28 cellular contexts compared by ENCODE assay signal in genomic region chr11:123158609-123159008, GRCh38. TPM values are rescaled to one million over a fixed set of nuclear protein-coding genes. Genes with fewer than 3 reads are reported as not detected.
DNase-seq lines count a peak whose midpoint lies in the region; ATAC-seq, FAIRE-seq and TF ChIP-seq lines count a peak whose summit lies in the region.
"Had no signal": no experiment of that assay in that cellular context is flagged by ENCODE, and none has a peak within 500 bp of the region (broad histone marks: within the 10 kb centered on the region; RNA-seq: fewer than 3 reads in every experiment).

No MANE protein-coding gene starts in this region.

- TF ChIP-seq POLR2A in breast epithelium (IDR thresholded peaks at IDR 0.05): no peak

- no peaks in the 10 kb centered on the region for H3K79me2 ChIP-seq in keratinocyte (ENCODE audit: control insufficient read depth, insufficient read depth, low read length)

- H3K4me2 ChIP-seq in keratinocyte (ENCODE audit: control insufficient read depth, extremely low read depth, insufficient read depth, low read depth, low read length): peak overlapping the region; percentile 29

- FAIRE-seq in keratinocyte (lab: Jason Lieb, UNC): no peak
- FAIRE-seq: endometrium, GM12891 had no signal

- H3K27me3 ChIP-seq in breast epithelium (no peaks in the 10 kb centered on the region), keratinocyte (ENCODE audit: control insufficient read depth, extremely low read depth, insufficient read depth, low read length) (no peaks in the 10 kb centered on the region), aorta (ENCODE audit: control insufficient read depth in 1 of 2, insufficient read depth in 2 of 2, low read length in 1 of 2) (no peaks in the 10 kb centered on the region)
- H3K27me3 ChIP-seq: BLaER1 treated with 17β-estradiol and CSF1 and Interleukin-3, amounts not matched to agents 10 nM and 100 nM; Peyer's patch; SJSA1; upper lobe of right lung had no signal

- H3K4me3 Mint-ChIP-seq in MCF 10A (ENCODE audit: unreplicated experiment): peak overlapping the region; percentile 42
- H3K4me3 Mint-ChIP-seq: dendritic cell treated with granulocyte-macrophage colony-stimulating factor and Interleukin-4, amounts not matched to agents 40 ng/mL and 50 ng/mL, for 4 days; HFFc6 had no signal

- TF ChIP-seq CTCF in MCF 10A (IDR thresholded peaks at IDR 0.05; ENCODE audit: unreplicated experiment): no peak
- TF ChIP-seq CTCF in breast epithelium (IDR thresholded peaks at IDR 0.05): no peak
- TF ChIP-seq CTCF in keratinocyte (optimal IDR thresholded peaks at IDR 0.05 in 1 of 3, IDR thresholded peaks at IDR 0.05 in 1 of 3, conservative IDR thresholded peaks at IDR 0.05 in 1 of 3; ENCODE audit: extremely low read depth in 1 of 3, insufficient read depth in 2 of 3, low read length in 3 of 3): no peak

- H3K9me3 ChIP-seq in breast epithelium (peaks cover 0 to 8% of the 10 kb centered on the region in 2 donors), keratinocyte (ENCODE audit: control insufficient read depth, low read depth, low read length) (no peaks in the 10 kb centered on the region), aorta (ENCODE audit: control insufficient read depth, low read length) (no peaks in the 10 kb centered on the region)
- H3K9me3 ChIP-seq: BLaER1 treated with 17β-estradiol and CSF1 and Interleukin-3, amounts not matched to agents 10 nM and 100 nM; SJSA1; upper lobe of right lung had no signal

- intact Hi-C loops in MCF 10A (cut with micrococcal nuclease) (loop anchor here (1.0 to 5.0 kb wide), 2 partner anchors 15 to 46 kb away; no protein-coding TSS in a partner anchor), breast epithelium (cut with DNase I; ENCODE audit: low total_unique reads) (no loop called here), aorta (cut with DNase I) (loop anchor here in 1 of 2 donors (1.0 kb wide), 1 partner anchor 21 kb away; no protein-coding TSS in a partner anchor)

- POLR2A ChIA-PET in MCF 10A (lab: Yijun Ruan, JAX): interaction anchor here (2.5 kb wide), 1 partner anchor 16 kb away, joined by 11 read pairs; no protein-coding TSS in a partner anchor

- H3K36me3 ChIP-seq in breast epithelium (no peaks in the 10 kb centered on the region), keratinocyte (ENCODE audit: control insufficient read depth in 2 of 2, extremely low read depth in 1 of 2, insufficient read depth in 2 of 2, low read length in 2 of 2) (no peaks in the 10 kb centered on the region), aorta (ENCODE audit: control insufficient read depth in 1 of 2, insufficient read depth in 2 of 2, low read length in 1 of 2) (no peaks in the 10 kb centered on the region)
- H3K36me3 ChIP-seq: BLaER1 treated with 17β-estradiol and CSF1 and Interleukin-3, amounts not matched to agents 10 nM and 100 nM; heart right ventricle; Peyer's patch; upper lobe of right lung had no signal

- no peaks in the 10 kb centered on the region for H3K4me1 ChIP-seq in breast epithelium
- peaks cover 23% of the 10 kb centered on the region for H3K4me1 ChIP-seq in keratinocyte (ENCODE audit: control insufficient read depth, extremely low read depth, insufficient read depth, low read length)
- H3K4me1 ChIP-seq in aorta (ENCODE audit: control insufficient read depth in 1 of 2, insufficient read depth in 2 of 2, low read length in 2 of 2): peaks cover 0 to 3% of the 10 kb centered on the region in 2 donors
- H3K4me1 ChIP-seq: heart right ventricle, Peyer's patch, upper lobe of right lung had no signal

- no peaks in the 10 kb centered on the region for H3K27me3 Mint-ChIP-seq in MCF 10A (ENCODE audit: insufficient read depth, unreplicated experiment)
- H3K27me3 Mint-ChIP-seq: dendritic cell treated with granulocyte-macrophage colony-stimulating factor and Interleukin-4, amounts not matched to agents 40 ng/mL and 50 ng/mL, for 4 days; stimulated activated naive CD8-positive, alpha-beta T cell treated with anti-CD3 and anti-CD28 coated beads, Interleukin-15, amount 100 ng/mL, for 72 hours had no signal

- H3K27ac ChIP-seq in breast epithelium (no peak overlapping the region), keratinocyte (ENCODE audit: control insufficient read depth, insufficient read depth, low read length) (peak overlapping the region; percentile 33), aorta (ENCODE audit: low read depth in 1 of 2, low read length in 2 of 2) (peak overlapping the region; percentile 91 to 97)
- H3K27ac ChIP-seq: BLaER1 treated with 17β-estradiol and CSF1 and Interleukin-3, amounts not matched to agents 10 nM and 100 nM; heart right ventricle; Peyer's patch; SJSA1; upper lobe of right lung; VCaP had no signal

- H3K9me3 Mint-ChIP-seq in MCF 10A (ENCODE audit: unreplicated experiment): no peaks in the 10 kb centered on the region
- H3K9me3 Mint-ChIP-seq: HFFc6 had no signal

- 11 to 20% methylated on average over 2 of the region's 2 CpGs for WGBS in aorta, 2 donors

- H3K4me3 ChIP-seq in breast epithelium: no peak overlapping the region
- H3K4me3 ChIP-seq in keratinocyte (ENCODE audit: control insufficient read depth in 2 of 3, extremely low read depth in 1 of 3, insufficient read depth in 2 of 3, low read depth in 1 of 3, low read length in 3 of 3): no peak overlapping the region
- no peak overlapping the region for H3K4me3 ChIP-seq in aorta (ENCODE audit: low read length in 2 of 2)
- H3K4me3 ChIP-seq: BLaER1 treated with 17β-estradiol and CSF1 and Interleukin-3, amounts not matched to agents 10 nM and 100 nM; heart right ventricle; Peyer's patch; SJSA1; upper lobe of right lung had no signal

- BruUV-seq in MCF 10A (replicated peaks; lab: Mats Ljungman, UMichigan): no TSS peak

- no peaks in the 10 kb centered on the region for H4K20me1 ChIP-seq in keratinocyte (ENCODE audit: control insufficient read depth, extremely low read depth, insufficient read depth, low read length)
- H4K20me1 ChIP-seq: BLaER1 treated with 17β-estradiol and CSF1 and Interleukin-3, amounts not matched to agents 10 nM and 100 nM had no signal

- peak; percentile 51 for DNase-seq in MCF 10A (ENCODE audit: unreplicated experiment)
- DNase-seq in breast epithelium (ENCODE audit: low spot score in 2 of 2): no peak
- no peak for DNase-seq in keratinocyte (ENCODE audit: low read depth, low spot score)
- DNase-seq in aorta: no peak
- no peak for DNase-seq in foreskin melanocyte
- no peak for DNase-seq in middle frontal gyrus (ENCODE audit: extremely low spot score, low spot score)
- DNase-seq in inferior parietal cortex (ENCODE audit: extremely low spot score): no peak
- DNase-seq: ACHN; activated CD4-positive, alpha-beta T cell treated with anti-CD3 and anti-CD28 coated beads, Interleukin-2, amount 50 U/mL, for 4 hours; DND-41; heart right ventricle; HFFc6; Kasumi-1; NCI-H1092; NCI-H187 treated with DMSO at 0.1 percent for 48 hours; NCI-H345; NCI-H82; Peyer's patch; stimulated activated CD4-positive, alpha-beta T cell treated with anti-CD3 and anti-CD28 coated beads, Interleukin-12 subunit alpha, Interleukin-12 subunit beta, amount 100 ng/mL, for 4 hours had no signal

- peaks cover 40% of the 10 kb centered on the region for H3K4me1 Mint-ChIP-seq in MCF 10A (ENCODE audit: insufficient read depth, unreplicated experiment)

- peak overlapping the region; percentile 86 for H3K27ac Mint-ChIP-seq in MCF 10A (ENCODE audit: low read depth, unreplicated experiment)
- H3K27ac Mint-ChIP-seq: dendritic cell treated with granulocyte-macrophage colony-stimulating factor and Interleukin-4, amounts not matched to agents 40 ng/mL and 50 ng/mL, for 4 days had no signal

- dilution Hi-C loops in keratinocyte (cut with MboI; ENCODE audit: extremely low pct_ligation_motif_present, low sequenced_read_pairs): no loop called here

- peaks cover 26% of the 10 kb centered on the region for H3K36me3 Mint-ChIP-seq in MCF 10A (ENCODE audit: insufficient read depth, unreplicated experiment)

- no peaks in the 10 kb centered on the region for H3K9me1 ChIP-seq in keratinocyte (ENCODE audit: control insufficient read depth, extremely low read depth, insufficient read depth, low read length)

- peak; percentile 17 for ATAC-seq in SK-N-SH treated with all-trans-retinoic acid at 6 μM for 48 hours
- no peak for ATAC-seq in aorta (ENCODE audit: low FRiP score)

- CTCF ChIA-PET in MCF 10A (lab: Yijun Ruan, JAX): no interaction called here

- no peak overlapping the region for H3K9ac ChIP-seq in keratinocyte (ENCODE audit: control insufficient read depth, extremely low read depth, insufficient read depth, low read length)
- H3K9ac ChIP-seq: BLaER1 treated with 17β-estradiol and CSF1 and Interleukin-3, amounts not matched to agents 10 nM and 100 nM had no signal

- H2AFZ ChIP-seq in keratinocyte (ENCODE audit: control insufficient read depth, low read length): no peak overlapping the region

RNA-seq across cellular contexts. Expression of gene CLMP, which starts 36.4 kb away (rescaled TPM):
- total RNA-seq in MCF 10A (2022) (86.1 and 91.9 TPM in 2 replicates), breast epithelium (100 to 1,000 TPM in 1 of 3 donors, 10 to 100 TPM in 2; 70.8 to 241 (median 82.9) TPM), aorta (100 to 1,000 TPM in 1 of 2 donors, 10 to 100 TPM in 1; 70.9 to 107 TPM)
- polyA plus RNA-seq in keratinocyte (2.7 to 5.4 TPM (median 3.1 TPM) in 3 replicates), aorta (10 to 100 TPM in 1 of 2 donors, 1 to 10 TPM in 1; 8.2 to 23.8 TPM)
- 7.0 TPM for polyA plus RNA-seq in keratinocyte (2011; ENCODE audit: low read depth)
- polyA plus RNA-seq in keratinocyte (2011; cell fraction: cytosol; rRNA removed): 1.7 and 2.8 TPM in 2 replicates
- 2.2 and 4.6 TPM in 2 replicates for polyA plus RNA-seq in keratinocyte (2011; cell fraction: nucleus; rRNA removed)
- 1.8 and 2.8 TPM in 2 replicates for polyA plus RNA-seq in keratinocyte (2012; ENCODE audit: low replicate concordance)
- 6.3 to 11.2 TPM (median 9.6 TPM) in 3 replicates for polyA minus RNA-seq in keratinocyte
- 2.5 TPM for polyA minus RNA-seq in keratinocyte (2011; cell fraction: cytosol; rRNA and poly(A)+ RNA removed)
- 1.9 and 5.5 TPM in 2 replicates for polyA minus RNA-seq in keratinocyte (2011; cell fraction: nucleus; rRNA and poly(A)+ RNA removed)

Comparison
In these comparisons a context has a peak if more than half of its experiments do, and no peak if none do; other contexts are left out.
1. H3K27ac ChIP-seq: peak in keratinocyte (single experiment) and aorta (2 of 2); none in breast epithelium (0 of 2).